Comparison of ENCODE assay signal across 8 cellular contexts in genomic region chr18:59139291-59139614, GRCh38. TPM values are rescaled to one million over a fixed set of nuclear protein-coding genes. Genes with fewer than 3 reads are reported as not detected.
A peak's percentile ranks its signal among the peaks of the same experiment; 100 is the strongest.
DNase-seq lines count a peak whose midpoint lies in the region; ATAC-seq and TF ChIP-seq lines count a peak whose summit lies in the region.

No MANE protein-coding gene starts in this region.

- H3K27ac ChIP-seq in Karpas-422 (ENCODE audit: low read length): peak overlapping the region; percentile 75

- no peaks in the 10 kb centered on the region for H3K27me3 ChIP-seq in Karpas-422 (ENCODE audit: low read length)

- no peak for TF ChIP-seq CTCF in nephron progenitor cell (IDR thresholded peaks at IDR 0.05)

- peaks cover 30% of the 10 kb centered on the region for H3K4me1 Mint-ChIP-seq in activated T-helper 17 cell treated with anti-CD3 and anti-CD28 coated beads, Interleukin-2, amount 50 U/mL, for 72 hours
- peaks cover 19% of the 10 kb centered on the region for H3K4me1 Mint-ChIP-seq in nephron progenitor cell
- H3K4me1 Mint-ChIP-seq in stimulated activated naive CD8-positive, alpha-beta T cell treated with anti-CD3 and anti-CD28 coated beads, Interleukin-15, amount 100 ng/mL, for 72 hours: peaks cover 38% of the 10 kb centered on the region

- H2AFZ ChIP-seq in Karpas-422 (ENCODE audit: low read length): peak overlapping the region; percentile 87; the same call in 1 of the 2 replicates

- no peaks in the 10 kb centered on the region for H3K9me3 Mint-ChIP-seq in activated T-helper 17 cell treated with anti-CD3 and anti-CD28 coated beads, Interleukin-2, amount 50 U/mL, for 72 hours
- H3K9me3 Mint-ChIP-seq in nephron progenitor cell: no peaks in the 10 kb centered on the region
- no peaks in the 10 kb centered on the region for H3K9me3 Mint-ChIP-seq in stimulated activated naive CD8-positive, alpha-beta T cell treated with anti-CD3 and anti-CD28 coated beads, Interleukin-15, amount 100 ng/mL, for 72 hours

- peaks cover 21% of the 10 kb centered on the region for H3K36me3 Mint-ChIP-seq in activated T-helper 17 cell treated with anti-CD3 and anti-CD28 coated beads, Interleukin-2, amount 50 U/mL, for 72 hours (ENCODE audit: low read depth)
- H3K36me3 Mint-ChIP-seq in nephron progenitor cell (ENCODE audit: low read depth): no peaks in the 10 kb centered on the region

- peak overlapping the region; percentile 78 for H3K9ac ChIP-seq in Karpas-422 (ENCODE audit: low read length)

- H4K20me1 ChIP-seq in Karpas-422 (ENCODE audit: insufficient read depth, low read depth, low read length): no peaks in the 10 kb centered on the region

- peak overlapping the region; percentile 74 for H3K4me3 ChIP-seq in Karpas-422 (ENCODE audit: low read length)

- peak overlapping the region; percentile 78 for H3K4me2 ChIP-seq in Karpas-422 (ENCODE audit: low read depth, low read length, poor library complexity, severe bottlenecking)

- DNase-seq in DMS153 (lab: John Stamatoyannopoulos, UW) (peak; percentile 92), Karpas-422 (peak; percentile 97), RKO (ENCODE audit: low spot score) (peak; percentile 90), fibroblast of peridontal ligament (ENCODE audit: extremely low read depth) (peak; percentile 69), nephron progenitor cell (peak; percentile 91)
- DNase-seq in stimulated activated naive CD8-positive, alpha-beta T cell treated with anti-CD3 and anti-CD28 coated beads, Interleukin-15, amount 100 ng/mL, for 72 hours: peak; percentile 92 to 94

- H3K36me3 ChIP-seq in Karpas-422 (ENCODE audit: insufficient read depth, low read length): no peaks in the 10 kb centered on the region

- H3K27ac Mint-ChIP-seq in activated T-helper 17 cell treated with anti-CD3 and anti-CD28 coated beads, Interleukin-2, amount 50 U/mL, for 72 hours: peak overlapping the region; percentile 97
- H3K27ac Mint-ChIP-seq in nephron progenitor cell: peak overlapping the region; percentile 100
- peak overlapping the region; percentile 100 for H3K27ac Mint-ChIP-seq in stimulated activated naive CD8-positive, alpha-beta T cell treated with anti-CD3 and anti-CD28 coated beads, Interleukin-15, amount 100 ng/mL, for 72 hours

- peaks cover 38% of the 10 kb centered on the region for H3K79me2 ChIP-seq in Karpas-422 (ENCODE audit: low read length)

- H3K9me3 ChIP-seq in Karpas-422 (ENCODE audit: low read length): no peaks in the 10 kb centered on the region

- H3K4me1 ChIP-seq in Karpas-422 (ENCODE audit: low read length): peaks cover 45% of the 10 kb centered on the region

- no peaks in the 10 kb centered on the region for H3K9me2 ChIP-seq in Karpas-422 (replicated peaks; ENCODE audit: insufficient read depth, low read length)

- H3K4me3 Mint-ChIP-seq in activated T-helper 17 cell treated with anti-CD3 and anti-CD28 coated beads, Interleukin-2, amount 50 U/mL, for 72 hours: peak overlapping the region; percentile 83
- peak overlapping the region; percentile 92 for H3K4me3 Mint-ChIP-seq in nephron progenitor cell
- peak overlapping the region; percentile 89 to 90 for H3K4me3 Mint-ChIP-seq in stimulated activated naive CD8-positive, alpha-beta T cell treated with anti-CD3 and anti-CD28 coated beads, Interleukin-15, amount 100 ng/mL, for 72 hours

- H3K27me3 Mint-ChIP-seq in activated T-helper 17 cell treated with anti-CD3 and anti-CD28 coated beads, Interleukin-2, amount 50 U/mL, for 72 hours: peaks cover 16% of the 10 kb centered on the region
- H3K27me3 Mint-ChIP-seq in nephron progenitor cell (ENCODE audit: low read depth, poor library complexity): peaks cover 69% of the 10 kb centered on the region
- H3K27me3 Mint-ChIP-seq in stimulated activated naive CD8-positive, alpha-beta T cell treated with anti-CD3 and anti-CD28 coated beads, Interleukin-15, amount 100 ng/mL, for 72 hours: peaks cover 20% of the 10 kb centered on the region

- peak; percentile 73 for ATAC-seq in GM21737 (IDR thresholded peaks at IDR 0.05; ENCODE audit: unreplicated experiment)
- ATAC-seq in activated T-helper 17 cell treated with anti-CD3 and anti-CD28 coated beads, Interleukin-2, amount 50 U/mL, for 72 hours (replicated peaks): peak; percentile 82
- ATAC-seq in stimulated activated naive CD8-positive, alpha-beta T cell treated with anti-CD3 and anti-CD28 coated beads, Interleukin-15, amount 100 ng/mL, for 72 hours: peak; percentile 90

RNA-seq across cellular contexts. Expression of gene SEC11C, which starts 0.4 kb away (rescaled TPM):
- total RNA-seq in Karpas-422 (2014; rRNA removed; shearing (Covaris generic); ENCODE audit: low replicate concordance): 105 and 164 TPM in 2 replicates
- total RNA-seq in activated T-helper 17 cell treated with anti-CD3 and anti-CD28 coated beads, Interleukin-2, amount 50 U/mL, for 72 hours: 10 to 100 TPM; 57.9 to 87.8 TPM

Comparison
In these comparisons a context has a peak if more than half of its experiments do, and no peak if none do; other contexts are left out.
1. Peak in every context shown above with its lines: DNase-seq, ATAC-seq, H3K4me3 ChIP-seq and H3K27ac ChIP-seq.